8 cellular contexts compared by ENCODE assay signal in genomic region chr10:79685044-79685685, GRCh38.
DNase-seq lines count a peak whose midpoint lies in the region; ATAC-seq and TF ChIP-seq lines count a peak whose summit lies in the region.
"Not testable (repeated sequence)": the region's sequence is repeated elsewhere in the genome, so short reads cannot be mapped to it uniquely, and the experiment has no call there.

No MANE protein-coding gene starts in this region.

- not testable (repeated sequence) for H3K36me3 ChIP-seq in brain microvascular endothelial cell (replicated peaks)

- not testable (repeated sequence) for H3K4me3 ChIP-seq in brain microvascular endothelial cell (ENCODE audit: low read depth, low read length)

- TF ChIP-seq CTCF in brain microvascular endothelial cell (IDR thresholded peaks at IDR 0.05; ENCODE audit: low read depth, low read length, missing control alignments) = peak; percentile 21

- not testable (repeated sequence) for H3K27me3 ChIP-seq in brain microvascular endothelial cell (replicated peaks)

- in situ Hi-C loops in brain microvascular endothelial cell (cut with HindIII; ENCODE audit: low pct_ligation_motif_present, low sequenced_read_pairs) = not testable (repeated sequence)

- H3K27ac ChIP-seq in brain microvascular endothelial cell = not testable (repeated sequence)

- ATAC-seq in GM21367 (IDR thresholded peaks at IDR 0.05; ENCODE audit: unreplicated experiment) (peak; percentile 86), HG03354 (IDR thresholded peaks at IDR 0.05; ENCODE audit: poor library complexity, severe bottlenecking, unreplicated experiment) (peak; percentile 93)

- DNase-seq in DMS 273 (lab: John Stamatoyannopoulos, UW; ENCODE audit: unreplicated experiment) (peak; percentile 18), NCI-H82 (lab: John Stamatoyannopoulos, UW) (peak; percentile 27), brain microvascular endothelial cell (peak; percentile 30), left kidney (ENCODE audit: low read depth, low spot score) (peak; percentile 80)
- peak; percentile 65 for DNase-seq in activated CD4-positive, alpha-beta T cell treated with anti-CD3 and anti-CD28 coated beads for 48 hours
- peak; percentile 32 to 48 for DNase-seq in stimulated activated CD8-positive, alpha-beta memory T cell treated with anti-CD3 and anti-CD28 coated beads, Interleukin-15, amount 100 ng/mL, for 48 hours (ENCODE audit: low read depth in 2 of 2)

Comparison
In these comparisons a context has a peak if more than half of its experiments do, and no peak if none do; other contexts are left out.
1. DNase-seq: peak in every context shown above with its lines; median percentile 80 in left kidney; 65 in activated CD4-positive, alpha-beta T cell treated with anti-CD3 and anti-CD28 coated beads for 48 hours; 40 in stimulated activated CD8-positive, alpha-beta memory T cell treated with anti-CD3 and anti-CD28 coated beads, Interleukin-15, amount 100 ng/mL, for 48 hours; 30 in brain microvascular endothelial cell; 27 in NCI-H82; 18 in DMS 273.